Comparison of ENCODE assay signal across 12 cellular contexts in genomic region chr3:5023777-5024346, GRCh38. TPM values are rescaled to one million over a fixed set of nuclear protein-coding genes. Genes with fewer than 3 reads are reported as not detected.
DNase-seq lines count a peak whose midpoint lies in the region; ATAC-seq, FAIRE-seq and TF ChIP-seq lines count a peak whose summit lies in the region.
"Had no signal": no experiment of that assay in that cellular context is flagged by ENCODE, and none has a peak within 500 bp of the region (broad histone marks: within the 10 kb centered on the region; RNA-seq: fewer than 3 reads in every experiment).

No MANE protein-coding gene starts in this region.

- H3K4me1 ChIP-seq in GM12878 (ENCODE audit: control insufficient read depth, insufficient read depth, low read length) (peaks cover 42% of the 10 kb centered on the region), mesenchymal stem cell (ENCODE audit: control insufficient read depth, insufficient read depth, low read depth, low read length) (peaks cover 15% of the 10 kb centered on the region), thymus (ENCODE audit: control insufficient read depth, insufficient read depth, low read length) (peaks cover 5% of the 10 kb centered on the region), H9 (ENCODE audit: insufficient read depth, low read length) (no peaks in the 10 kb centered on the region)

- H3K9me3 Mint-ChIP-seq in activated T-cell treated with anti-CD3 and anti-CD28 coated beads, Interleukin-2, amount 50 U/mL, for 72 hours, result no peaks in the 10 kb centered on the region
- no peaks in the 10 kb centered on the region for H3K9me3 Mint-ChIP-seq in activated T-cell treated with anti-CD3 and anti-CD28 coated beads, Interleukin-2, amount 50 U/mL, for 4 hours
- H3K9me3 Mint-ChIP-seq in H9, result no peaks in the 10 kb centered on the region

- WGBS in GM12878 (ENCODE audit: insufficient coverage, insufficient replicate concordance, low lambda C conversion rate, missing lambda C conversion rate), result 96% methylated on average over 9 of the region's 9 CpGs
- WGBS in mesenchymal stem cell, result 76% methylated on average over 4 of the region's 9 CpGs
- 96% methylated on average over 9 of the region's 9 CpGs for WGBS in thymus
- WGBS in H9 (ENCODE audit: extremely low coverage, insufficient read length, low lambda C conversion rate), result no CpG with 5 or more reads among the region's 9 CpGs

- H3K4ac ChIP-seq in mesenchymal stem cell (ENCODE audit: low read depth in 1 of 2, low read length in 2 of 2) (peak overlapping the region in 1 of 2 experiments; percentile 82), H9 (ENCODE audit: low read depth, low read length) (no peak overlapping the region)

- H3K79me2 ChIP-seq in GM12878 (ENCODE audit: control insufficient read depth, insufficient read depth, low read length), result no peaks in the 10 kb centered on the region
- no peaks in the 10 kb centered on the region for H3K79me2 ChIP-seq in H9 (ENCODE audit: insufficient read depth, low read length)

- H3K27me3 ChIP-seq in GM12878 (replicated peaks in 1 of 2; ENCODE audit: control insufficient read depth in 2 of 2, insufficient read depth in 2 of 2, low read length in 1 of 2) (no peaks in the 10 kb centered on the region), mesenchymal stem cell (ENCODE audit: control insufficient read depth in 1 of 2, insufficient read depth in 1 of 2, low read length in 2 of 2) (no peaks in the 10 kb centered on the region), thymus (ENCODE audit: control insufficient read depth, insufficient read depth) (no peaks in the 10 kb centered on the region), H9 (ENCODE audit: insufficient read depth, low read length) (no peaks in the 10 kb centered on the region)

- TF ChIP-seq CTCF in GM12878 (IDR thresholded peaks at IDR 0.05 in 2 of 3, conservative IDR thresholded peaks at IDR 0.05 in 1 of 3; ENCODE audit: control insufficient read depth in 2 of 3, extremely low read depth in 1 of 3, insufficient read depth in 1 of 3, low read depth in 3 of 3, low read length in 3 of 3), result no peak
- no peak for TF ChIP-seq CTCF in H9 (conservative IDR thresholded peaks at IDR 0.05)

- H3K23ac ChIP-seq in mesenchymal stem cell (ENCODE audit: low read length in 2 of 2) (no peak overlapping the region), H9 (ENCODE audit: insufficient read length, low read depth, low read length) (no peak overlapping the region)

- peak overlapping the region; percentile 56 to 71 for H3K18ac ChIP-seq in mesenchymal stem cell (ENCODE audit: low read depth in 1 of 2, low read length in 2 of 2)
- no peak overlapping the region for H3K18ac ChIP-seq in H9 (ENCODE audit: insufficient read length, low read depth, low read length)

- H3K36me3 Mint-ChIP-seq in activated T-cell treated with anti-CD3 and anti-CD28 coated beads, Interleukin-2, amount 50 U/mL, for 72 hours (ENCODE audit: insufficient read depth in 2 of 2), result no peaks in the 10 kb centered on the region
- H3K36me3 Mint-ChIP-seq in activated T-cell treated with anti-CD3 and anti-CD28 coated beads, Interleukin-2, amount 50 U/mL, for 4 hours (ENCODE audit: insufficient read depth), result no peaks in the 10 kb centered on the region
- H3K36me3 Mint-ChIP-seq in H9 (ENCODE audit: insufficient read depth in 1 of 3, low read depth in 3 of 3), result peaks cover 0 to 4% (median 2%) of the 10 kb centered on the region in 3 experiments; a peak in 2 of 7 replicates

- H3K4me2 ChIP-seq in GM12878 (ENCODE audit: control insufficient read depth, insufficient read depth) (no peak overlapping the region), mesenchymal stem cell (ENCODE audit: low read length, poor library complexity, severe bottlenecking) (no peak overlapping the region), H9 (ENCODE audit: insufficient read depth, insufficient read length, low read length) (no peak overlapping the region)

- no peak overlapping the region for H4K5ac ChIP-seq in H9 (ENCODE audit: insufficient read length, low read depth, low read length)

- POLR2A ChIA-PET in GM12878 (lab: Charles Lee), result interaction anchor here (0.6 to 8.5 kb wide), 13 partner anchors 12 to 1936 kb away, joined by 3 to 94 read pairs (median 4); partner anchors contain the start of gene BHLHE40

- peak overlapping the region; percentile 39 for H2BK5ac ChIP-seq in mesenchymal stem cell (ENCODE audit: low read depth, low read length, poor library complexity, severe bottlenecking)
- H2BK5ac ChIP-seq in H9 (ENCODE audit: insufficient read length, low read length), result no peak overlapping the region

- H3K9me3 ChIP-seq in GM12878 (replicated peaks; ENCODE audit: control insufficient read depth, insufficient read depth, low read length), result peaks cover 2% of the 10 kb centered on the region; the same call in 2 of the 3 replicates
- H3K9me3 ChIP-seq in mesenchymal stem cell (ENCODE audit: control insufficient read depth, low read length), result no peaks in the 10 kb centered on the region
- H3K9me3 ChIP-seq in thymus (ENCODE audit: control insufficient read depth), result no peaks in the 10 kb centered on the region
- no peaks in the 10 kb centered on the region for H3K9me3 ChIP-seq in H9 (ENCODE audit: control insufficient read depth, low read depth, low read length)

- in situ Hi-C loops in GM12878 (cut with MboI), result no loop called here

- no peak for TF ChIP-seq EP300 in GM12878 (IDR thresholded peaks at IDR 0.05; ENCODE audit: borderline replicate concordance in 1 of 2, control insufficient read depth in 1 of 2, low read depth in 2 of 2, low read length in 2 of 2)

- no peak overlapping the region for H2BK20ac ChIP-seq in H9 (ENCODE audit: low read depth, low read length, poor library complexity, severe bottlenecking)

- H3K23me2 ChIP-seq in H9 (ENCODE audit: insufficient read length, low read depth, low read length, poor library complexity, severe bottlenecking), result no peaks in the 10 kb centered on the region

- H3K79me1 ChIP-seq in mesenchymal stem cell (replicated peaks; ENCODE audit: low read length, poor library complexity, severe bottlenecking) (peaks cover 2% of the 10 kb centered on the region), H9 (ENCODE audit: insufficient read depth, low read depth, low read length, poor library complexity, severe bottlenecking) (no peaks in the 10 kb centered on the region)

- H2AK5ac ChIP-seq in mesenchymal stem cell (ENCODE audit: low read length, severe bottlenecking) (peak overlapping the region; percentile 47), H9 (ENCODE audit: insufficient read length, low read length) (no peak overlapping the region)

- H3K36me3 ChIP-seq in GM12878 (ENCODE audit: control insufficient read depth in 2 of 2, insufficient read depth in 2 of 2, low read length in 1 of 2), result no peaks in the 10 kb centered on the region
- H3K36me3 ChIP-seq in mesenchymal stem cell (ENCODE audit: control insufficient read depth in 1 of 2, insufficient read depth in 2 of 2, low read depth in 1 of 2, low read length in 2 of 2), result no peaks in the 10 kb centered on the region
- no peaks in the 10 kb centered on the region for H3K36me3 ChIP-seq in thymus (ENCODE audit: control insufficient read depth, insufficient read depth)

- no TSS peak for BruUV-seq in GM12878 (replicated peaks; lab: Mats Ljungman, UMichigan)

- H3K4me3 Mint-ChIP-seq in activated T-cell treated with anti-CD3 and anti-CD28 coated beads, Interleukin-2, amount 50 U/mL, for 72 hours, result peak overlapping the region; percentile 77 to 85
- no peak overlapping the region for H3K4me3 Mint-ChIP-seq in activated T-cell treated with anti-CD3 and anti-CD28 coated beads, Interleukin-2, amount 50 U/mL, for 4 hours
- no peak overlapping the region for H3K4me3 Mint-ChIP-seq in H9

- intact Hi-C loops in GM12878 (cut with micrococcal nuclease; ENCODE audit: unreplicated experiment), result loop anchor here (2.0 kb wide), 1 partner anchor 17 kb away; no protein-coding TSS in a partner anchor

- FAIRE-seq in GM12878 (lab: Jason Lieb, UNC), result no peak

- TF ChIP-seq POLR2A in GM12878 (IDR thresholded peaks at IDR 0.05; ENCODE audit: low read depth, low read length), result no peak

- H2BK12ac ChIP-seq in mesenchymal stem cell (ENCODE audit: low read length in 2 of 2) (peak overlapping the region in 1 of 2 experiments; percentile 89), H9 (ENCODE audit: insufficient read length, low read depth, low read length) (no peak overlapping the region)

- H3K56ac ChIP-seq in H9 (ENCODE audit: insufficient read length, low read depth, low read length), result no peak overlapping the region

- SMC1A ChIA-PET in GM12878 (lab: Charles Lee; ENCODE audit: uncharacterized antibody, unreplicated experiment), result interaction anchor here (0.7 to 10.0 kb wide), 19 partner anchors 9 to 307 kb away, joined by 3 to 163 read pairs (median 7); partner anchors contain the start of gene BHLHE40

- H3T11ph ChIP-seq in H9 (ENCODE audit: low read length), result no peak overlapping the region

- peak overlapping the region; percentile 39 for H2BK15ac ChIP-seq in mesenchymal stem cell (ENCODE audit: low read depth, poor library complexity, severe bottlenecking)
- no peak overlapping the region for H2BK15ac ChIP-seq in H9 (ENCODE audit: low read depth, low read length)

- H3K27ac Mint-ChIP-seq in activated T-cell treated with anti-CD3 and anti-CD28 coated beads, Interleukin-2, amount 50 U/mL, for 72 hours, result peak overlapping the region; percentile 80
- H3K27ac Mint-ChIP-seq in H9, result 0 out of 7 replicates have a peak overlapping the region, but pooled peaks of 1 of the 3 experiments have one; percentile 2

- TF ChIP-seq RAD21 in GM12878 (IDR thresholded peaks at IDR 0.05; ENCODE audit: insufficient read depth, low read depth, low read length), result no peak

- no peak overlapping the region for H3K27ac ChIP-seq in GM12878 (ENCODE audit: control insufficient read depth, insufficient read depth)
- H3K27ac ChIP-seq in mesenchymal stem cell (ENCODE audit: low read length, poor library complexity, severe bottlenecking), result peak overlapping the region; percentile 93
- H3K27ac ChIP-seq in thymus (ENCODE audit: low read depth), result peak overlapping the region; percentile 52
- H3K27ac ChIP-seq in H9 (ENCODE audit: insufficient read length, low read depth, low read length), result no peak overlapping the region

- no peak for ATAC-seq in activated T-cell treated with anti-CD3 and anti-CD28 coated beads, Interleukin-2, amount 50 U/mL, for 72 hours (replicated peaks in 1 of 2)
- ATAC-seq in activated T-cell treated with anti-CD3 and anti-CD28 coated beads, Interleukin-2, amount 50 U/mL, for 4 hours, result no peak
- ATAC-seq in GM12878, result no peak

- no peak overlapping the region for H3K14ac ChIP-seq in mesenchymal stem cell (ENCODE audit: low read length in 2 of 2)
- no peak overlapping the region for H3K14ac ChIP-seq in H9 (ENCODE audit: insufficient read depth, low read length)

- no peak for DNase-seq in activated T-cell treated with anti-CD3 and anti-CD28 coated beads, Interleukin-2, amount 50 U/mL, for 72 hours
- no peak for DNase-seq in activated T-cell treated with anti-CD3 and anti-CD28 coated beads, Interleukin-2, amount 50 U/mL, for 4 hours
- no peak for DNase-seq in GM12878 (ENCODE audit: low read depth, low spot score)
- DNase-seq in mesenchymal stem cell, result no peak
- no peak for DNase-seq in activated effector memory CD4-positive, alpha-beta T cell treated with anti-CD3 and anti-CD28 coated beads, Interleukin-2, amount 50 U/mL, for 16 hours
- no peak for DNase-seq in OCI-M1 (lab: John Stamatoyannopoulos, UW)
- DNase-seq in H9, result no peak
- DNase-seq: activated CD4-positive, CD25-positive, alpha-beta regulatory T cell; activated gamma-delta T cell; DMS79; stimulated activated CD4-positive, alpha-beta T cell treated with anti-CD3 and anti-CD28 coated beads, Interleukin-4, amount 100 ng/mL, for 4 hours had no signal

- H3K4me3 ChIP-seq in GM12878 (no peak overlapping the region), mesenchymal stem cell (ENCODE audit: insufficient read depth in 1 of 2, low read depth in 1 of 2, low read length in 2 of 2) (no peak overlapping the region), thymus (ENCODE audit: low read length) (no peak overlapping the region)

- H4K8ac ChIP-seq in mesenchymal stem cell (ENCODE audit: low read length), result no peak overlapping the region
- H4K8ac ChIP-seq in H9 (replicated peaks; ENCODE audit: insufficient read length, low read depth, low read length), result no peak overlapping the region

- H3K4me1 Mint-ChIP-seq in activated T-cell treated with anti-CD3 and anti-CD28 coated beads, Interleukin-2, amount 50 U/mL, for 72 hours (ENCODE audit: low read depth), result peaks cover 90% of the 10 kb centered on the region
- peaks cover 69% of the 10 kb centered on the region for H3K4me1 Mint-ChIP-seq in activated T-cell treated with anti-CD3 and anti-CD28 coated beads, Interleukin-2, amount 50 U/mL, for 4 hours (ENCODE audit: low read depth)
- H3K4me1 Mint-ChIP-seq in H9, result peaks cover 6 to 8% of the 10 kb centered on the region in 2 experiments

- H4K91ac ChIP-seq in mesenchymal stem cell (ENCODE audit: low read length) (no peak overlapping the region), H9 (ENCODE audit: insufficient read length, low read depth, low read length) (no peak overlapping the region)

- H3K27me3 Mint-ChIP-seq in activated T-cell treated with anti-CD3 and anti-CD28 coated beads, Interleukin-2, amount 50 U/mL, for 72 hours (ENCODE audit: low read depth), result no peaks in the 10 kb centered on the region
- H3K27me3 Mint-ChIP-seq in activated T-cell treated with anti-CD3 and anti-CD28 coated beads, Interleukin-2, amount 50 U/mL, for 4 hours (ENCODE audit: low read depth), result no peaks in the 10 kb centered on the region
- peaks cover 4% of the 10 kb centered on the region for H3K27me3 Mint-ChIP-seq in H9 (ENCODE audit: low read depth)

- H2AFZ ChIP-seq in GM12878 (ENCODE audit: control insufficient read depth, low read depth, low read length), result no peak overlapping the region; the same call in 1 of the 2 replicates
- H2AFZ ChIP-seq in mesenchymal stem cell (ENCODE audit: low read depth, low read length), result no peak overlapping the region
- H2AFZ ChIP-seq in H9 (ENCODE audit: low read length), result no peak overlapping the region

- H3K9ac ChIP-seq in GM12878 (ENCODE audit: control insufficient read depth, insufficient read depth, low read length), result no peak overlapping the region
- peak overlapping the region; percentile 82 for H3K9ac ChIP-seq in mesenchymal stem cell (ENCODE audit: low read length)
- H3K9ac ChIP-seq in H9 (ENCODE audit: extremely low read depth, insufficient read length, low read length), result no peak overlapping the region

- CTCF ChIA-PET in GM12878 (lab: Yijun Ruan, JAX), result interaction anchor here (0.6 to 7.5 kb wide), 17 partner anchors 11 to 1784 kb away, joined by 3 to 63 read pairs (median 8); no protein-coding TSS in a partner anchor

- RAD21 ChIA-PET in GM12878 (lab: Charles Lee; ENCODE audit: unreplicated experiment), result interaction anchor here (0.5 to 10.7 kb wide), 14 partner anchors 9 to 520 kb away, joined by 3 to 194 read pairs (median 6); partner anchors contain the start of gene BHLHE40

- H2BK120ac ChIP-seq in mesenchymal stem cell (ENCODE audit: low read depth, low read length) (peak overlapping the region; percentile 42), H9 (ENCODE audit: low read depth, low read length, poor library complexity, severe bottlenecking) (no peak overlapping the region)

- no peaks in the 10 kb centered on the region for H4K20me1 ChIP-seq in GM12878 (ENCODE audit: control insufficient read depth, insufficient read depth)
- peaks cover 2% of the 10 kb centered on the region for H4K20me1 ChIP-seq in H9 (ENCODE audit: control insufficient read depth, insufficient read depth, insufficient read length)

RNA-seq across cellular contexts. Expression of gene BHLHE40, which starts 44.6 kb away (rescaled TPM):
- total RNA-seq in activated T-cell treated with anti-CD3 and anti-CD28 coated beads, Interleukin-2, amount 50 U/mL, for 72 hours, result 100 to 1,000 TPM; 303 to 440 TPM
- total RNA-seq in activated T-cell treated with anti-CD3 and anti-CD28 coated beads, Interleukin-2, amount 50 U/mL, for 4 hours, result 10 to 100 TPM; 61.9 to 90.8 (median 86.6) TPM
- total RNA-seq in GM12878 (2013; cell fraction: nucleolus; rRNA removed), result 205 and 214 TPM in 2 replicates
- total RNA-seq in GM12878 (2014; rRNA removed), result 58.3 and 61.5 TPM in 2 replicates
- total RNA-seq in GM12878 (2014; rRNA removed; fragmentation: Illumina TruSeq; extraction: Trizol), result 36.1 and 36.5 TPM in 2 replicates
- 91.3 and 93.1 TPM in 2 replicates for total RNA-seq in GM12878 (2021)
- polyA plus RNA-seq in GM12878 (2011; ENCODE audit: low read depth), result 64.3 TPM
- 60.8 and 106 TPM in 2 replicates for polyA plus RNA-seq in GM12878 (2011; rRNA removed)
- polyA plus RNA-seq in GM12878 (2011; cell fraction: cytosol; rRNA removed), result 91.6 and 128 TPM in 2 replicates
- polyA plus RNA-seq in GM12878 (2011; cell fraction: nucleus; rRNA removed), result 163 and 169 TPM in 2 replicates
- polyA plus RNA-seq in GM12878 (2012), result 106 and 116 TPM in 2 replicates
- polyA plus RNA-seq in GM12878 (2014; fragmentation: Illumina TruSeq; extraction: Trizol), result 65.9 and 78.8 TPM in 2 replicates
- 10 to 100 TPM; 25.2 to 38.6 TPM for polyA plus RNA-seq in GM12878 (2014; fragmentation: Nextera tagmentation; extraction: Ambion mirVana)
- polyA plus RNA-seq in GM12878 (2014; rRNA removed), result 62.4 and 63.6 TPM in 2 replicates
- polyA plus RNA-seq in GM12878 (2016; fragmentation: Nextera tagmentation; extraction: Ambion mirVana), result 10 to 100 TPM; 43.9 to 44.5 TPM
- polyA minus RNA-seq in GM12878 (2011; rRNA and poly(A)+ RNA removed), result 93.4 and 100 TPM in 2 replicates
- 60.8 and 70.8 TPM in 2 replicates for polyA minus RNA-seq in GM12878 (2011; cell fraction: cytosol; rRNA and poly(A)+ RNA removed)
- 99.1 and 124 TPM in 2 replicates for polyA minus RNA-seq in GM12878 (2011; cell fraction: nucleus; rRNA and poly(A)+ RNA removed)
- 88.3 TPM for polyA plus RNA-seq in mesenchymal stem cell (2013, experiment 1 of 2)
- 79.7 TPM for polyA plus RNA-seq in mesenchymal stem cell (2013, experiment 2 of 2)
- polyA plus RNA-seq in thymus, result 30.1 TPM
- 3.9 and 4.1 TPM in 2 replicates for total RNA-seq in H9 (2021)

Comparison
In these comparisons a context has a peak if more than half of its experiments do, and no peak if none do; other contexts are left out.
1. H3K4me3 Mint-ChIP-seq: peak in activated T-cell treated with anti-CD3 and anti-CD28 coated beads, Interleukin-2, amount 50 U/mL, for 72 hours (2 of 2); none in activated T-cell treated with anti-CD3 and anti-CD28 coated beads, Interleukin-2, amount 50 U/mL, for 4 hours (single experiment) and H9 (0 of 2).
2. H3K27ac ChIP-seq: peak in mesenchymal stem cell (single experiment) and thymus (single experiment); none in GM12878 (single experiment) and H9 (single experiment).